In the genomic region with DNA sequence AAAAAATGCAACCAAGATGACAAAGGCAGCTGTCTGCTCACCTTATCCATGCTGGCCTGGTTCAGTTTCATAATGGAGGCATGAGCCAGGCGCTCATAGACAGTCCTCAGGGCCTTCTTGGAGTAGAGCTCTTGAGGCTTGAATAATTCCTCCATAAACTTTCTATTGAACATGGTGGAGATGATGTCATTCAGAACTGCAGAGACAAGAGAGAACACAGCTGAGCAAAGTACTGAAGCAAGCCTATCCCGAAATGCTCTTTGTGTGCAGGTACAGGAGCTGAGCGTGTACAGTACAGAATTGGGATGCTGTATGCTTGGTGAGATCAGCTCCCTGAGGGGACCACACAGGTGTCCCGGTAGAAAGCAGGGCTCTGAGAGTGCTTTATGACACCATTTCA, we compare ENCODE assay signal across 28 cellular contexts. TPM values are rescaled to one million over a fixed set of nuclear protein-coding genes. Genes with fewer than 3 reads are reported as not detected.
"Had no signal": no experiment of that assay in that cellular context is flagged by ENCODE, and none has a peak within 500 bp of the region (broad histone marks: within the 10 kb centered on the region; RNA-seq: fewer than 3 reads in every experiment).

No MANE protein-coding gene starts in this region.

- H3K4me3 ChIP-seq: Peyer's patch, SJCRH30 had no signal

- H3K9ac ChIP-seq: KMS-11 had no signal

- H3K27ac ChIP-seq: HL-60, KMS-11, Peyer's patch, SJCRH30 had no signal

- H3K36me3 ChIP-seq: Peyer's patch had no signal

- H3K4me1 ChIP-seq: Peyer's patch, SJCRH30 had no signal

- H3K9me3 ChIP-seq: Peyer's patch, SJCRH30 had no signal

- FAIRE-seq: HTR-8/SVneo had no signal

- H3K27me3 ChIP-seq: Peyer's patch, SJCRH30 had no signal

- DNase-seq: IMR-90; Kasumi-1; MM.1S; NCI-H1092 treated with DMSO at 0.1 percent for 48 hours; NCI-H1436; NCI-H187; NCI-H2029; NCI-H2081 treated with DMSO at 0.1 percent for 48 hours; NCI-H2171; NCI-H226; NCI-H446; NCI-H510A; NCI-H524 treated with DMSO at 0.1 percent for 48 hours; NCI-H69; NCI-H774; NK-92 treated with Interleukin-12 subunit alpha and Interleukin-12 subunit beta, amount 100 ng/mL, for 24 hours; PC-3; Peyer's patch; SHP77 treated with DMSO at 0.1 percent for 48 hours; SJCRH30 had no signal

- H3K4me2 ChIP-seq: KMS-11 had no signal

- ATAC-seq: PC-3, Right ventricle myocardium inferior, SK-N-SH treated with all-trans-retinoic acid at 6 μM for 48 hours had no signal

RNA-seq across cellular contexts. Expression of a gene that starts 44.0 kb away (rescaled TPM):
- total RNA-seq: IMR-90, M059J, OCI-LY7, PC-3, RPMI7951, SJCRH30 had no signal
- polyA plus RNA-seq: IMR-90 had no signal
